1 cellular context compared by ENCODE assay signal in genomic region chr19:42123765-42124164, GRCh38.
TF ChIP-seq lines count a peak whose summit lies in the region.

No MANE protein-coding gene starts in this region.

TF ChIP-seq in IMR-90, 13 proteins besides CTCF, POLR2A, EP300 and RAD21:
- TF ChIP-seq MAFK (IDR thresholded peaks at IDR 0.05; ENCODE audit: low read depth, low read length) (no peak), USF2 (IDR thresholded peaks at IDR 0.05; ENCODE audit: low read depth, low read length) (no peak), RFX5 (IDR thresholded peaks at IDR 0.05; ENCODE audit: low read depth, low read length) (no peak), BHLHE40 (IDR thresholded peaks at IDR 0.05; ENCODE audit: low read depth, low read length) (no peak), CHD1 (IDR thresholded peaks at IDR 0.05; ENCODE audit: low read depth, low read length) (no peak), ELK1 (IDR thresholded peaks at IDR 0.05; ENCODE audit: borderline replicate concordance, low read depth, low read length) (no peak)
